19 cellular contexts compared by ENCODE assay signal in the genomic region with DNA sequence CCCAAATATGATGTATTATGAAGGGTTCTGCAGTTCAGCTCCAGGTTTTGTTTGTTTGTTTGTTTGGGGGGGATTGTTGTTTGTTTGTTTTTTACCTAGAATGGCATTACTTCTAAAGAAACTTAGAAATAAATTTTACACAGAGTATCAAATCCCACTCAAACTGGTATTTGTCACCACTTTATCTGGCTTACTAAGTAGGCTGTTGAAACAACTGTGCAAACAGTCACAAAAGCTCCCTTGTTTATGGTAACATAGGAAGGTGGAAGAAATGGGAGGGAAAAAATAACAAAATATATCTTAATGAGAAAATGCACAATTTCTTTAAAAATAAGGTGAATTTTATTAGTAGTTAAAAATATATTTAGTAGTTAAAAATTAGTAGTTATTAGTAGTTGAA.
DNase-seq lines count a peak whose midpoint lies in the region; ATAC-seq, FAIRE-seq and TF ChIP-seq lines count a peak whose summit lies in the region.
"Had no signal": no experiment of that assay in that cellular context is flagged by ENCODE, and none has a peak within 500 bp of the region (broad histone marks: within the 10 kb centered on the region; RNA-seq: fewer than 3 reads in every experiment).

No MANE protein-coding gene starts in this region.

- no peak overlapping the region for H3K14ac ChIP-seq in H9 (ENCODE audit: insufficient read depth, low read length)

- in situ Hi-C loops in HepG2 (cut with HindIII; ENCODE audit: extremely low pct_ligation_motif_present, low pct_unique_long_range_greater_than_20kb): no loop called here

- H3K79me2 ChIP-seq in HepG2 (ENCODE audit: insufficient read depth, low read length) (no peaks in the 10 kb centered on the region), H9 (ENCODE audit: insufficient read depth, low read length) (no peaks in the 10 kb centered on the region)

- BruUV-seq in HepG2 (replicated peaks; lab: Mats Ljungman, UMichigan): no TSS peak

- H3K23ac ChIP-seq in H9 (ENCODE audit: insufficient read length, low read depth, low read length): no peak overlapping the region

- no peak for FAIRE-seq in HepG2 (lab: Jason Lieb, UNC)
- FAIRE-seq: GM12878, GM19239 had no signal

- H3K4me1 ChIP-seq in right lobe of liver: peaks cover 0 to 35% (median 7%) of the 10 kb centered on the region in 4 donors
- H3K4me1 ChIP-seq in HepG2 (ENCODE audit: insufficient read depth, low read length): no peaks in the 10 kb centered on the region
- H3K4me1 ChIP-seq in body of pancreas: peaks cover 38% of the 10 kb centered on the region
- no peaks in the 10 kb centered on the region for H3K4me1 ChIP-seq in H9 (ENCODE audit: insufficient read depth, low read length)
- H3K4me1 ChIP-seq: HAP-1 had no signal

- intact Hi-C loops in right lobe of liver (cut with DNase I) (no loop called here), HepG2 (cut with micrococcal nuclease; ENCODE audit: unreplicated experiment) (no loop called here), body of pancreas (cut with DNase I) (no loop called here)

- no peak overlapping the region for H3K18ac ChIP-seq in H9 (ENCODE audit: insufficient read length, low read depth, low read length)

- H4K91ac ChIP-seq in H9 (ENCODE audit: insufficient read length, low read depth, low read length): no peak overlapping the region

- H3K4me3 ChIP-seq in right lobe of liver (no peak overlapping the region), HepG2 (replicated peaks in 1 of 3; ENCODE audit: insufficient read depth in 1 of 3, low read depth in 2 of 3, low read length in 3 of 3) (no peak overlapping the region), body of pancreas (no peak overlapping the region)
- H3K4me3 ChIP-seq: GM12878, GM23338, HAP-1 had no signal

- no peak overlapping the region for H2AK5ac ChIP-seq in H9 (ENCODE audit: insufficient read length, low read length)

- no peak overlapping the region for H4K5ac ChIP-seq in H9 (ENCODE audit: insufficient read length, low read depth, low read length)

- TF ChIP-seq POLR2A in right lobe of liver (IDR thresholded peaks at IDR 0.05): no peak
- no peak for TF ChIP-seq POLR2A in HepG2 (IDR thresholded peaks at IDR 0.05; ENCODE audit: insufficient read depth in 1 of 2, low read depth in 2 of 2, low read length in 2 of 2)
- no peak for TF ChIP-seq POLR2A in body of pancreas (IDR thresholded peaks at IDR 0.05)

- H3K9me3 ChIP-seq in right lobe of liver (no peaks in the 10 kb centered on the region), HepG2 (ENCODE audit: low read length) (peaks cover 33% of the 10 kb centered on the region), body of pancreas (no peaks in the 10 kb centered on the region), H9 (ENCODE audit: control insufficient read depth, low read depth, low read length) (no peaks in the 10 kb centered on the region)
- H3K9me3 ChIP-seq: HAP-1 had no signal

- POLR2A ChIA-PET in HepG2 (lab: Yijun Ruan, JAX): no interaction called here

- no peak overlapping the region for H3K4ac ChIP-seq in H9 (ENCODE audit: low read depth, low read length)

- H3K9ac ChIP-seq in HepG2 (ENCODE audit: insufficient read depth, low read depth, low read length) (no peak overlapping the region), H9 (ENCODE audit: extremely low read depth, insufficient read length, low read length) (no peak overlapping the region)

- H2AFZ ChIP-seq in HepG2 (ENCODE audit: low read length): no peak overlapping the region
- H2AFZ ChIP-seq in H9 (ENCODE audit: low read length): no peak overlapping the region
- H2AFZ ChIP-seq: GM23338 had no signal

- no peak for TF ChIP-seq CTCF in right lobe of liver (IDR thresholded peaks at IDR 0.05)
- TF ChIP-seq CTCF in HepG2 (CRISPR knock-in tag; IDR thresholded peaks at IDR 0.05): no peak
- TF ChIP-seq CTCF in body of pancreas (IDR thresholded peaks at IDR 0.05): no peak
- no peak for TF ChIP-seq CTCF in H9 (conservative IDR thresholded peaks at IDR 0.05)

- H3K4me1 Mint-ChIP-seq in H9: peaks cover 3 to 5% of the 10 kb centered on the region in 2 experiments; a peak in 2 of 4 replicates
- H3K4me1 Mint-ChIP-seq: CD14-positive monocyte, GM23338 had no signal

- H3T11ph ChIP-seq in H9 (ENCODE audit: low read length): no peak overlapping the region

- no peak overlapping the region for H2BK15ac ChIP-seq in H9 (ENCODE audit: low read depth, low read length)

- no peak overlapping the region for H3K27ac Mint-ChIP-seq in H9
- H3K27ac Mint-ChIP-seq: CD14-positive monocyte; CD4-positive, alpha-beta T cell; GM23338; HFFc6 had no signal

- H2BK5ac ChIP-seq in H9 (ENCODE audit: insufficient read length, low read length): no peak overlapping the region

- no peaks in the 10 kb centered on the region for H3K79me1 ChIP-seq in H9 (ENCODE audit: insufficient read depth, low read depth, low read length, poor library complexity, severe bottlenecking)

- peak in 3 of 4 donors; percentile 35 to 70 (median 51) for ATAC-seq in right lobe of liver
- no peak for ATAC-seq in HepG2
- no peak for ATAC-seq in body of pancreas
- no peak for ATAC-seq in GM19324 (IDR thresholded peaks at IDR 0.05; ENCODE audit: low FRiP score, unreplicated experiment)
- ATAC-seq: GM12878, GM23338 had no signal

- H3K36me3 ChIP-seq in right lobe of liver (no peaks in the 10 kb centered on the region), HepG2 (replicated peaks in 1 of 2; ENCODE audit: control insufficient read depth in 1 of 2, insufficient read depth in 2 of 2, low read length in 2 of 2) (no peaks in the 10 kb centered on the region), body of pancreas (replicated peaks in 1 of 2; ENCODE audit: insufficient read depth in 1 of 2, low read depth in 2 of 2) (no peaks in the 10 kb centered on the region)
- H3K36me3 ChIP-seq: HAP-1 had no signal

- H3K27me3 ChIP-seq in right lobe of liver (no peaks in the 10 kb centered on the region), HepG2 (ENCODE audit: control insufficient read depth in 1 of 2, insufficient read depth in 2 of 2, low read length in 2 of 2) (no peaks in the 10 kb centered on the region), body of pancreas (no peaks in the 10 kb centered on the region), H9 (ENCODE audit: insufficient read depth, low read length) (no peaks in the 10 kb centered on the region)

- H3K56ac ChIP-seq in H9 (ENCODE audit: insufficient read length, low read depth, low read length): no peak overlapping the region

- no peaks in the 10 kb centered on the region for H3K36me3 Mint-ChIP-seq in H9 (ENCODE audit: insufficient read depth in 1 of 3, low read depth in 3 of 3)
- H3K36me3 Mint-ChIP-seq: CD14-positive monocyte had no signal

- no peak overlapping the region for H2BK120ac ChIP-seq in H9 (ENCODE audit: low read depth, low read length, poor library complexity, severe bottlenecking)

- 0 out of 2 replicates have a peak, but pooled peaks cover 1% of the 10 kb centered on the region for H3K27me3 Mint-ChIP-seq in H9 (ENCODE audit: low read depth)
- H3K27me3 Mint-ChIP-seq: CD4-positive, alpha-beta T cell had no signal

- CTCF ChIA-PET in HepG2 (lab: Yijun Ruan, JAX; ENCODE audit: low intra/inter-chr PET ratio, low total read pairs): no interaction called here

- H3K4me3 Mint-ChIP-seq in H9: no peak overlapping the region
- H3K4me3 Mint-ChIP-seq: CD14-positive monocyte; CD4-positive, alpha-beta T cell; GM23338; HFFc6 had no signal

- no peaks in the 10 kb centered on the region for H3K23me2 ChIP-seq in H9 (ENCODE audit: insufficient read length, low read depth, low read length, poor library complexity, severe bottlenecking)

- TF ChIP-seq RAD21 in HepG2 (CRISPR knock-in tag; IDR thresholded peaks at IDR 0.05): no peak

- no peak overlapping the region for H4K8ac ChIP-seq in H9 (replicated peaks; ENCODE audit: insufficient read length, low read depth, low read length)

- no peak overlapping the region for H3K4me2 ChIP-seq in HepG2 (ENCODE audit: low read depth, low read length)
- H3K4me2 ChIP-seq in H9 (ENCODE audit: insufficient read depth, insufficient read length, low read length): no peak overlapping the region
- H3K4me2 ChIP-seq: GM23338 had no signal

- no peak for TF ChIP-seq EP300 in HepG2 (IDR thresholded peaks at IDR 0.05; ENCODE audit: low read depth in 2 of 2, low read length in 2 of 2)
- no peak for TF ChIP-seq EP300 in HepG2 (CRISPR knock-in tag; IDR thresholded peaks at IDR 0.05; ENCODE audit: borderline replicate concordance)

- H2BK20ac ChIP-seq in H9 (ENCODE audit: low read depth, low read length, poor library complexity, severe bottlenecking): no peak overlapping the region

- no peak for DNase-seq in right lobe of liver
- no peak for DNase-seq in HepG2 (ENCODE audit: low spot score)
- peak; percentile 67 for DNase-seq in DMS53 (lab: John Stamatoyannopoulos, UW)
- DNase-seq in body of pancreas: no peak
- no peak for DNase-seq in H9
- no peak for DNase-seq in activated CD8-positive, alpha-beta memory T cell treated with anti-CD3 and anti-CD28 coated beads, Interleukin-2, amount 50 U/mL, for 48 hours
- DNase-seq: Calu3; CD4-positive, alpha-beta T cell; COR-L47; DMS79; EL; GDM1; HFFc6 had no signal

- no peak overlapping the region for H2BK12ac ChIP-seq in H9 (ENCODE audit: insufficient read length, low read depth, low read length)

- H4K20me1 ChIP-seq in HepG2 (ENCODE audit: insufficient read depth, low read length) (no peaks in the 10 kb centered on the region), H9 (ENCODE audit: control insufficient read depth, insufficient read depth, insufficient read length) (no peaks in the 10 kb centered on the region)

- H3K27ac ChIP-seq in right lobe of liver (peak overlapping the region in 2 of 3 donors; percentile 44 to 52), HepG2 (ENCODE audit: extremely low read length, insufficient read depth, low read length) (no peak overlapping the region), body of pancreas (peak overlapping the region in 3 of 4 donors; percentile 14 to 53 (median 27)), H9 (ENCODE audit: insufficient read length, low read depth, low read length) (no peak overlapping the region)

- H3K9me3 Mint-ChIP-seq in H9: no peaks in the 10 kb centered on the region; a peak in 1 of 5 replicates
- H3K9me3 Mint-ChIP-seq: GM23338 had no signal

Comparison
In these comparisons a context has a peak if more than half of its experiments do, and no peak if none do; other contexts are left out.
1. ATAC-seq: peak in right lobe of liver (3 of 4); none in HepG2 (single experiment), body of pancreas (single experiment) and GM19324 (single experiment).
2. H3K27ac ChIP-seq: peak in right lobe of liver (2 of 3) and body of pancreas (3 of 4); none in HepG2 (single experiment) and H9 (single experiment).